Comparison of ENCODE assay signal across 19 cellular contexts in the genomic region with DNA sequence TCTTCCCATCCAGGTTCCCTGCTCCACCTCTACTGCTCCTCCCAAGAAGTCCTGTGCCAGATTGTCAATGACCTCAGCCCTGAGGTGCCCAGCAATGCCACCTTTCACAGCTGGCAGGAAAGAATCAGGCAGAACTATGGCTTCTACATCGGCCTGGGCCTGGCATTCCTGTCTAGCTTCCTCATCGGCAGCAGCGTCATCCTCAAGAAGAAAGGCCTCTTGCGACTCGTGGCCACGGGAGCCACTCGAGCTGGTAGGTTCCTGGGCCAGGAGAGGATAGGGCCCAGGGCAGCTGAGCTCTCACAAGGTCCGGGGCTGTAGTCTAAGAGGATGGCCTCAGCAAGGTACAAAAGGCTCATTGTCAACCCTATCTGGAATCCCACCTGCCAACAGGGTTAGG. TPM values are rescaled to one million over a fixed set of nuclear protein-coding genes. Genes with fewer than 3 reads are reported as not detected.
A peak's percentile ranks its signal among the peaks of the same experiment; 100 is the strongest.
DNase-seq lines count a peak whose midpoint lies in the region; ATAC-seq and TF ChIP-seq lines count a peak whose summit lies in the region.
"Had no signal": no experiment of that assay in that cellular context is flagged by ENCODE, and none has a peak within 500 bp of the region (broad histone marks: within the 10 kb centered on the region; RNA-seq: fewer than 3 reads in every experiment).

No MANE protein-coding gene starts in this region.

- peaks cover 39% of the 10 kb centered on the region for H3K4me1 ChIP-seq in RWPE2 (ENCODE audit: insufficient read depth, poor library complexity, severe bottlenecking)
- peaks cover 17 to 59% (median 36%) of the 10 kb centered on the region in 3 donors for H3K4me1 ChIP-seq in esophagus squamous epithelium
- H3K4me1 ChIP-seq in sigmoid colon: peaks cover 0 to 64% (median 37%) of the 10 kb centered on the region in 4 donors

- no peak for TF ChIP-seq EP300 in sigmoid colon (IDR thresholded peaks at IDR 0.05)

- TF ChIP-seq POLR2A in esophagus squamous epithelium (IDR thresholded peaks at IDR 0.05): no peak
- no peak for TF ChIP-seq POLR2A in sigmoid colon (IDR thresholded peaks at IDR 0.05)

- H3K27me3 Mint-ChIP-seq in T-cell: peaks cover 19 to 38% of the 10 kb centered on the region in 2 donors

- CTCF ChIA-PET in T-cell (lab: Charles Lee): interaction anchor here in 1 of 2 donors (0.7 kb wide), 1 partner anchor 14 kb away, joined by 3 read pairs; no protein-coding TSS in a partner anchor

- H3K4me1 Mint-ChIP-seq in T-cell: peaks cover 6 to 30% (median 18%) of the 10 kb centered on the region in 3 donors

- H3K4me3 ChIP-seq in RWPE2 (ENCODE audit: severe bottlenecking) (no peak overlapping the region), esophagus squamous epithelium (no peak overlapping the region), sigmoid colon (no peak overlapping the region)
- H3K4me3 ChIP-seq: heart right ventricle, lung had no signal

- no peak overlapping the region for H3K4me3 Mint-ChIP-seq in T-cell
- H3K4me3 Mint-ChIP-seq: activated naive CD8-positive, alpha-beta T cell treated with anti-CD3 and anti-CD28 coated beads, Interleukin-2, amount 50 U/mL, for 24 hours; T-helper 2 cell treated with Interferon-gamma antibody and Interleukin-4, amounts not matched to agents 5 μg/mL and 100 μg/mL, for 36 hours had no signal

- ATAC-seq in RWPE2 (ENCODE audit: low read depth) (no peak), HG03469 (IDR thresholded peaks at IDR 0.05; ENCODE audit: unreplicated experiment) (no peak), HG02970 (IDR thresholded peaks at IDR 0.05; ENCODE audit: low FRiP score, unreplicated experiment) (no peak), T-cell (replicated peaks in 1 of 4) (no peak)
- ATAC-seq: activated naive CD8-positive, alpha-beta T cell treated with anti-CD3 and anti-CD28 coated beads, Interleukin-2, amount 50 U/mL, for 24 hours; stimulated activated naive CD8-positive, alpha-beta T cell treated with anti-CD3 and anti-CD28 coated beads, Interleukin-15, amount 100 ng/mL, for 72 hours had no signal

- no peaks in the 10 kb centered on the region for H3K9me3 ChIP-seq in RWPE2 (ENCODE audit: severe bottlenecking)
- H3K9me3 ChIP-seq in esophagus squamous epithelium: no peaks in the 10 kb centered on the region
- no peaks in the 10 kb centered on the region for H3K9me3 ChIP-seq in sigmoid colon
- H3K9me3 ChIP-seq: heart right ventricle had no signal

- H3K9me3 Mint-ChIP-seq in T-cell: no peaks in the 10 kb centered on the region
- H3K9me3 Mint-ChIP-seq: activated naive CD8-positive, alpha-beta T cell treated with anti-CD3 and anti-CD28 coated beads, Interleukin-2, amount 50 U/mL, for 24 hours; stimulated activated naive CD8-positive, alpha-beta T cell treated with anti-CD3 and anti-CD28 coated beads, Interleukin-15, amount 100 ng/mL, for 72 hours; T-helper 2 cell treated with Interferon-gamma antibody and Interleukin-4, amounts not matched to agents 5 μg/mL and 100 μg/mL, for 36 hours had no signal

- H3K27me3 ChIP-seq in RWPE2 (ENCODE audit: insufficient read depth, poor library complexity, severe bottlenecking): no peaks in the 10 kb centered on the region
- H3K27me3 ChIP-seq in esophagus squamous epithelium: peaks cover 0 to 13% (median 0%) of the 10 kb centered on the region in 4 donors
- no peaks in the 10 kb centered on the region for H3K27me3 ChIP-seq in sigmoid colon

- H3K27ac ChIP-seq in RWPE2 (ENCODE audit: poor library complexity, severe bottlenecking) (peak overlapping the region; percentile 69), esophagus squamous epithelium (peak overlapping the region; percentile 61 to 81 (median 73)), sigmoid colon (peak overlapping the region in 3 of 4 donors; percentile 7 to 81 (median 77))
- H3K27ac ChIP-seq: heart right ventricle had no signal

- intact Hi-C loops in esophagus squamous epithelium (cut with DNase I): no loop called here
- intact Hi-C loops in sigmoid colon (cut with DNase I): loop anchor here (5.0 kb wide), 2 partner anchors 76 to 96 kb away; no protein-coding TSS in a partner anchor

- H3K36me3 ChIP-seq in RWPE2 (ENCODE audit: low read depth) (no peaks in the 10 kb centered on the region), esophagus squamous epithelium (peaks cover 0 to 12% (median 0%) of the 10 kb centered on the region in 3 donors), sigmoid colon (peaks cover 0 to 22% (median 0%) of the 10 kb centered on the region in 4 donors)
- H3K36me3 ChIP-seq: heart right ventricle had no signal

- TF ChIP-seq CTCF in RWPE2 (IDR thresholded peaks at IDR 0.05; ENCODE audit: poor library complexity, severe bottlenecking): no peak
- TF ChIP-seq CTCF in esophagus squamous epithelium (IDR thresholded peaks at IDR 0.05): no peak
- no peak for TF ChIP-seq CTCF in sigmoid colon (IDR thresholded peaks at IDR 0.05)

- DNase-seq in Daoy (ENCODE audit: low read depth): peak; percentile 32
- DNase-seq in RWPE2 (ENCODE audit: low spot score): peak; percentile 56
- DNase-seq in esophagus squamous epithelium (lab: John Stamatoyannopoulos, UW): no peak
- no peak for DNase-seq in sigmoid colon
- DNase-seq in inferior parietal cortex (ENCODE audit: extremely low spot score): no peak
- DNase-seq in T-cell: no peak
- DNase-seq: activated naive CD8-positive, alpha-beta T cell treated with anti-CD3 and anti-CD28 coated beads, Interleukin-2, amount 50 U/mL, for 24 hours; central memory CD4-positive, alpha-beta T cell; DMS 273 treated with DMSO at 0.1 percent for 48 hours; effector CD8-positive, alpha-beta T cell; heart right ventricle; NCI-H748 treated with DMSO at 0.1 percent for 48 hours; stimulated activated CD4-positive, alpha-beta T cell treated with anti-CD3 and anti-CD28 coated beads, Interleukin-4, amount 100 ng/mL, for 1 hour; stimulated activated naive CD8-positive, alpha-beta T cell treated with anti-CD3 and anti-CD28 coated beads, Interleukin-15, amount 100 ng/mL, for 72 hours had no signal

- peaks cover 4% of the 10 kb centered on the region for H3K36me3 Mint-ChIP-seq in T-cell

- H3K27ac Mint-ChIP-seq in T-cell: no peak overlapping the region
- H3K27ac Mint-ChIP-seq: T-helper 2 cell treated with Interferon-gamma antibody and Interleukin-4, amounts not matched to agents 5 μg/mL and 100 μg/mL, for 36 hours had no signal

- 67 to 73% methylated on average over 1 to 3 of the region's 8 CpGs for WGBS in esophagus squamous epithelium, 2 donors
- 90 to 93% methylated on average over 8 of the region's 8 CpGs for WGBS in sigmoid colon, 2 donors

- POLR2A ChIA-PET in T-cell (lab: Charles Lee): interaction anchor here in 1 of 2 donors (0.6 kb wide), 1 partner anchor 61 kb away, joined by 3 read pairs; no protein-coding TSS in a partner anchor

RNA-seq across cellular contexts. Expression of gene NIPAL4, which starts 3.1 kb away (rescaled TPM):
- total RNA-seq in Daoy (2014; rRNA removed; shearing (Covaris generic)): 0.51 and 1.5 TPM in 2 replicates
- total RNA-seq in esophagus squamous epithelium: 10 to 100 TPM; 13.2 to 33.7 (median 17.8) TPM
- total RNA-seq in sigmoid colon: 1 to 10 TPM; 2.8 to 5.1 (median 4.9) TPM
- polyA plus RNA-seq in sigmoid colon: 1 to 10 TPM in 1 of 3 donors, not detected in 2; 1.3 TPM
- under 1 TPM in 4 of 5 donors, not detected in 1; 0.06 to 0.49 (median 0.08) TPM for total RNA-seq in T-cell
- polyA plus RNA-seq: neural cell had no signal

Comparison
In these comparisons a context has a peak if more than half of its experiments do, and no peak if none do; other contexts are left out.
1. DNase-seq: peak in Daoy (single experiment) and RWPE2 (single experiment); none in esophagus squamous epithelium (single experiment), sigmoid colon (single experiment), inferior parietal cortex (single experiment) and T-cell (0 of 34).
2. Peak in every context shown above with its lines, with median percentiles within 50 percentile points of each other: H3K27ac ChIP-seq.